ENCODE assay signal across 11 cellular contexts in genomic region chr12:104370989-104371870, GRCh38.
DNase-seq lines count a peak whose midpoint lies in the region; ATAC-seq and TF ChIP-seq lines count a peak whose summit lies in the region.
"Had no signal": no experiment of that assay in that cellular context is flagged by ENCODE, and none has a peak within 500 bp of the region (broad histone marks: within the 10 kb centered on the region; RNA-seq: fewer than 3 reads in every experiment).

No MANE protein-coding gene starts in this region.

- H3K9ac ChIP-seq in DND-41 (ENCODE audit: low read depth, low read length) (no peak overlapping the region), Loucy (ENCODE audit: low read depth, low read length, poor library complexity, severe bottlenecking) (no peak overlapping the region), mesenchymal stem cell (ENCODE audit: low read length) (no peak overlapping the region)

- no peaks in the 10 kb centered on the region for H3K9me2 ChIP-seq in Loucy (replicated peaks; ENCODE audit: low read depth, low read length)

- ATAC-seq in DND-41 (ENCODE audit: insufficient read depth, low read depth) (no peak), GM21528 (IDR thresholded peaks at IDR 0.05; ENCODE audit: low FRiP score, unreplicated experiment) (no peak)

- H4K20me1 ChIP-seq in DND-41 (ENCODE audit: insufficient read depth, low read length) (0 out of 2 replicates have a peak, but pooled peaks cover 5% of the 10 kb centered on the region), Loucy (ENCODE audit: insufficient read depth, low read length, poor library complexity, severe bottlenecking) (no peaks in the 10 kb centered on the region)

- H3F3A ChIP-seq in Loucy (ENCODE audit: low read depth): no peaks in the 10 kb centered on the region

- H2AK5ac ChIP-seq in mesenchymal stem cell (ENCODE audit: low read length, severe bottlenecking): no peak overlapping the region

- 56% methylated on average over 15 of the region's 16 CpGs for WGBS in mesenchymal stem cell

- H3K4ac ChIP-seq in mesenchymal stem cell (ENCODE audit: low read depth in 1 of 2, low read length in 2 of 2): no peak overlapping the region

- H3K4me1 ChIP-seq in DND-41 (ENCODE audit: insufficient read depth, low read length) (peaks cover 22% of the 10 kb centered on the region), Loucy (ENCODE audit: insufficient read depth, low read length, poor library complexity, severe bottlenecking) (peaks cover 20% of the 10 kb centered on the region), mesenchymal stem cell (ENCODE audit: control insufficient read depth, insufficient read depth, low read depth, low read length) (peaks cover 4% of the 10 kb centered on the region)
- H3K4me1 ChIP-seq: breast epithelium, upper lobe of left lung had no signal

- DNase-seq in DND-41 (no peak), dermis blood vessel endothelial cell (peak; percentile 81), mesenchymal stem cell (no peak), dorsolateral prefrontal cortex (no peak), NCI-H1694 treated with DMSO at 0.1 percent for 48 hours (lab: John Stamatoyannopoulos, UW) (no peak)
- no peak for DNase-seq in stimulated activated CD8-positive, alpha-beta memory T cell treated with anti-CD3 and anti-CD28 coated beads, Interleukin-4, amount 100 ng/mL, for 48 hours
- DNase-seq: DMS79, upper lobe of left lung had no signal

- H3K4me3 ChIP-seq in DND-41 (ENCODE audit: low read depth in 1 of 2, low read length in 2 of 2): peak overlapping the region in 1 of 2 experiments; percentile 14; a peak in 1 of 4 replicates
- peak overlapping the region; percentile 65 for H3K4me3 ChIP-seq in Loucy (ENCODE audit: low read length, poor library complexity, severe bottlenecking)
- no peak overlapping the region for H3K4me3 ChIP-seq in mesenchymal stem cell (ENCODE audit: insufficient read depth in 1 of 2, low read depth in 1 of 2, low read length in 2 of 2)
- no peak overlapping the region for H3K4me3 ChIP-seq in dorsolateral prefrontal cortex
- H3K4me3 ChIP-seq: breast epithelium, upper lobe of left lung had no signal

- H3K4me2 ChIP-seq in DND-41 (ENCODE audit: insufficient read depth, low read length) (peak overlapping the region; percentile 49), Loucy (ENCODE audit: low read depth, low read length, poor library complexity, severe bottlenecking) (peak overlapping the region; percentile 83), mesenchymal stem cell (ENCODE audit: low read length, poor library complexity, severe bottlenecking) (no peak overlapping the region)

- no peak overlapping the region for H4K91ac ChIP-seq in mesenchymal stem cell (ENCODE audit: low read length)

- H3K79me1 ChIP-seq in mesenchymal stem cell (replicated peaks; ENCODE audit: low read length, poor library complexity, severe bottlenecking): no peaks in the 10 kb centered on the region

- intact Hi-C loops in dorsolateral prefrontal cortex (cut with DNase I): no loop called here

- H3K23ac ChIP-seq in mesenchymal stem cell (ENCODE audit: low read length in 2 of 2): no peak overlapping the region

- no peak overlapping the region for H2AFZ ChIP-seq in DND-41 (ENCODE audit: low read depth, low read length)
- H2AFZ ChIP-seq in Loucy (ENCODE audit: low read length): no peak overlapping the region
- H2AFZ ChIP-seq in mesenchymal stem cell (ENCODE audit: low read depth, low read length): no peak overlapping the region

- no peak overlapping the region for H4K8ac ChIP-seq in mesenchymal stem cell (ENCODE audit: low read length)

- H3K27me3 ChIP-seq in DND-41 (ENCODE audit: insufficient read depth, low read length, poor library complexity) (no peaks in the 10 kb centered on the region), Loucy (ENCODE audit: insufficient read depth, low read length, poor library complexity, severe bottlenecking) (no peaks in the 10 kb centered on the region), mesenchymal stem cell (ENCODE audit: control insufficient read depth in 1 of 2, insufficient read depth in 1 of 2, low read length in 2 of 2) (no peaks in the 10 kb centered on the region), dorsolateral prefrontal cortex (no peaks in the 10 kb centered on the region)
- H3K27me3 ChIP-seq: breast epithelium, upper lobe of left lung had no signal

- H2BK120ac ChIP-seq in mesenchymal stem cell (ENCODE audit: low read depth, low read length): no peak overlapping the region

- no peak overlapping the region for H2BK12ac ChIP-seq in mesenchymal stem cell (ENCODE audit: low read length in 2 of 2)

- H3K36me3 ChIP-seq in DND-41 (ENCODE audit: insufficient read depth, low read length) (no peaks in the 10 kb centered on the region), Loucy (ENCODE audit: insufficient read depth, low read length) (no peaks in the 10 kb centered on the region), mesenchymal stem cell (ENCODE audit: control insufficient read depth in 1 of 2, insufficient read depth in 2 of 2, low read depth in 1 of 2, low read length in 2 of 2) (no peaks in the 10 kb centered on the region)
- H3K36me3 ChIP-seq: breast epithelium, upper lobe of left lung had no signal

- H3K27ac ChIP-seq in DND-41 (ENCODE audit: low read length) (peak overlapping the region; percentile 8; the same call in 1 of the 2 replicates), mesenchymal stem cell (ENCODE audit: low read length, poor library complexity, severe bottlenecking) (peak overlapping the region; percentile 12), dorsolateral prefrontal cortex (no peak overlapping the region)
- H3K27ac ChIP-seq: breast epithelium, upper lobe of left lung had no signal

- TF ChIP-seq CTCF in DND-41 (IDR thresholded peaks at IDR 0.05; ENCODE audit: borderline replicate concordance, extremely low read depth, low read length, poor library complexity, severe bottlenecking): no peak
- no peak for TF ChIP-seq CTCF in Loucy (conservative IDR thresholded peaks at IDR 0.05; ENCODE audit: low read length)
- TF ChIP-seq CTCF in dorsolateral prefrontal cortex (IDR thresholded peaks at IDR 0.05 in 54 of 56, conservative IDR thresholded peaks at IDR 0.05 in 2 of 56; ENCODE audit: low read depth in 1 of 56, partially characterized antibody in 56 of 56): no peak

- H3K18ac ChIP-seq in mesenchymal stem cell (ENCODE audit: low read depth in 1 of 2, low read length in 2 of 2): no peak overlapping the region

- H2BK15ac ChIP-seq in mesenchymal stem cell (ENCODE audit: low read depth, poor library complexity, severe bottlenecking): no peak overlapping the region

- H3K9me3 ChIP-seq in DND-41 (ENCODE audit: insufficient read depth, low read length, severe bottlenecking): peaks cover 3% of the 10 kb centered on the region
- H3K9me3 ChIP-seq in Loucy (ENCODE audit: insufficient read depth, low read depth, low read length): no peaks in the 10 kb centered on the region; the same call in 1 of the 2 replicates
- peaks cover 13% of the 10 kb centered on the region for H3K9me3 ChIP-seq in mesenchymal stem cell (ENCODE audit: control insufficient read depth, low read length)

- H3K79me2 ChIP-seq in DND-41 (ENCODE audit: insufficient read depth, low read length): no peaks in the 10 kb centered on the region
- no peaks in the 10 kb centered on the region for H3K79me2 ChIP-seq in Loucy (ENCODE audit: insufficient read depth, low read length)

- no peak overlapping the region for H3K14ac ChIP-seq in mesenchymal stem cell (ENCODE audit: low read length in 2 of 2)

- no peak overlapping the region for H2BK5ac ChIP-seq in mesenchymal stem cell (ENCODE audit: low read depth, low read length, poor library complexity, severe bottlenecking)

Comparison
In these comparisons a context has a peak if more than half of its experiments do, and no peak if none do; other contexts are left out.
1. H3K27ac ChIP-seq: peak in DND-41 (single experiment) and mesenchymal stem cell (single experiment); none in dorsolateral prefrontal cortex (0 of 59).